ENCODE assay signal across 8 cellular contexts in genomic region chr4:140152015-140152703, GRCh38. TPM values are rescaled to one million over a fixed set of nuclear protein-coding genes. Genes with fewer than 3 reads are reported as not detected.
DNase-seq lines count a peak whose midpoint lies in the region; ATAC-seq and TF ChIP-seq lines count a peak whose summit lies in the region.

No MANE protein-coding gene starts in this region.

- intact Hi-C loops in dorsolateral prefrontal cortex (cut with DNase I) = loop anchor here (5.0 to 10.0 kb wide), 7 partner anchors 55 to 495 kb away; no protein-coding TSS in a partner anchor

- H3K27me3 ChIP-seq in dorsolateral prefrontal cortex = peaks cover 0 to 5% (median 0%) of the 10 kb centered on the region in 45 donors

- peak overlapping the region; percentile 52 to 92 (median 79) for H3K4me3 ChIP-seq in dorsolateral prefrontal cortex

- H3K27ac ChIP-seq in dorsolateral prefrontal cortex = peak overlapping the region in 58 of 59 donors; percentile 13 to 97 (median 92)

- DNase-seq in GM13976 (ENCODE audit: low spot score) (peak; percentile 64), NCI-H345 (lab: John Stamatoyannopoulos, UW) (peak; percentile 84), dorsolateral prefrontal cortex (peak in 8 of 10 donors; percentile 23 to 79 (median 40)), lung microvascular endothelial cell (ENCODE audit: low read depth in 2 of 2) (peak; percentile 69 to 85)
- DNase-seq in activated CD4-positive, alpha-beta T cell treated with anti-CD3 and anti-CD28 coated beads, Interleukin-2, amount 50 U/mL, for 4 hours = peak; percentile 85 to 91
- peak; percentile 46 to 89 (median 87) for DNase-seq in stimulated activated CD4-positive, alpha-beta T cell treated with anti-CD3 and anti-CD28 coated beads, TNF-alpha, amount 100 ng/mL, for 4 hours (ENCODE audit: low read depth in 3 of 3)

- TF ChIP-seq CTCF in GM13976 (IDR thresholded peaks at IDR 0.05; ENCODE audit: borderline replicate concordance, control extremely low read depth, extremely low read depth, insufficient read depth, missing control alignments) (no peak), dorsolateral prefrontal cortex (IDR thresholded peaks at IDR 0.05 in 54 of 56, conservative IDR thresholded peaks at IDR 0.05 in 2 of 56; ENCODE audit: low read depth in 1 of 56, partially characterized antibody in 56 of 56) (peak in 27 of 56 donors; percentile 9 to 48 (median 20))

- in situ Hi-C loops in GM13976 (cut with MboI; ENCODE audit: low sequenced_read_pairs, unreplicated experiment) = no loop called here

- ATAC-seq in HG03571 (IDR thresholded peaks at IDR 0.05; ENCODE audit: unreplicated experiment) (no peak), GM21360 (IDR thresholded peaks at IDR 0.05; ENCODE audit: unreplicated experiment) (no peak)

RNA-seq across cellular contexts. Expression of gene MAML3, which starts 1.8 kb away (rescaled TPM):
- 1 to 10 TPM; 2.5 to 9.3 (median 4.8) TPM for total RNA-seq in dorsolateral prefrontal cortex
- total RNA-seq in lung microvascular endothelial cell = 4.0 and 4.8 TPM in 2 replicates
